In the genomic region with DNA sequence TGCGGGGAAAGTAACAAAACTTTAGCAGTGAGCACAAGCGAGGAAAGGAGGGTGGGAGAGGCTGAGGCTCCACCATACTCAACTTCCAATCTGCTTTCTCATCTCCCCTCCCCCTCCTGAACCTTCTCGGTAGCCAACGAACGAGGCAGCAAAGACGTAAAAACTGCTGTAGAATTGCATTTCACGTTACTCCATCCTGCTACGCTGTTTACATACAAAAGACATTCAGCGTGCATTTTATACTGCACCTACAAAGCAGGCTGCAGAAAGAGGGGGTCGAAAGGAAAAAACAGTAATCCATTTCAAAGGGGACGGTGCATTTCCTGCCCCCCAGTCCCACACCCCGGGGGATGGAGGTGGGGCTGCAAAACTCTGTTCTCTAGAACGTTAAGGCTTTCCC, we compare ENCODE assay signal across 11 cellular contexts. TPM values are rescaled to one million over a fixed set of nuclear protein-coding genes. Genes with fewer than 3 reads are reported as not detected.
DNase-seq lines count a peak whose midpoint lies in the region; ATAC-seq and TF ChIP-seq lines count a peak whose summit lies in the region.
"Had no signal": no experiment of that assay in that cellular context is flagged by ENCODE, and none has a peak within 500 bp of the region (broad histone marks: within the 10 kb centered on the region; RNA-seq: fewer than 3 reads in every experiment).

No MANE protein-coding gene starts in this region.

- in situ Hi-C loops in GM23248 (cut with MboI) = no loop called here

- peak; percentile 16 for DNase-seq in GM23248
- no peak for DNase-seq in sigmoid colon
- DNase-seq in superior temporal gyrus (ENCODE audit: extremely low spot score) = no peak
- no peak for DNase-seq in activated CD8-positive, alpha-beta memory T cell treated with anti-CD3 and anti-CD28 coated beads, Interleukin-2, amount 50 U/mL, for 4 hours
- no peak for DNase-seq in SK-N-DZ (ENCODE audit: low spot score)
- DNase-seq: DMS 273 treated with DMSO at 0.1 percent for 48 hours had no signal

- TF ChIP-seq EP300 in sigmoid colon (IDR thresholded peaks at IDR 0.05) = no peak

- no peak overlapping the region for H3K27ac ChIP-seq in GM23248
- peak overlapping the region in 2 of 4 donors; percentile 48 to 66 for H3K27ac ChIP-seq in sigmoid colon

- H3K9me3 ChIP-seq in GM23248 (ENCODE audit: low read depth) = no peaks in the 10 kb centered on the region
- H3K9me3 ChIP-seq in iPS-15b (ENCODE audit: control insufficient read depth, insufficient read depth, low read length) = no peaks in the 10 kb centered on the region
- H3K9me3 ChIP-seq in sigmoid colon = no peaks in the 10 kb centered on the region

- H3K36me3 ChIP-seq in GM23248 (ENCODE audit: low read depth) (peaks cover 42% of the 10 kb centered on the region), iPS-15b (ENCODE audit: control insufficient read depth, insufficient read depth, low read length) (no peaks in the 10 kb centered on the region), sigmoid colon (no peaks in the 10 kb centered on the region)

- peak overlapping the region; percentile 97 for H3K4me3 ChIP-seq in GM23248
- H3K4me3 ChIP-seq in iPS-15b (ENCODE audit: low read depth, low read length) = peak overlapping the region; percentile 74
- H3K4me3 ChIP-seq in sigmoid colon = peak overlapping the region; percentile 34 to 58 (median 53)

- peak overlapping the region; percentile 86 for H3K4me2 ChIP-seq in GM23248 (ENCODE audit: unreplicated experiment)

- H3F3A ChIP-seq in GM23248 (ENCODE audit: insufficient read depth) = peaks cover 16% of the 10 kb centered on the region

- H3K79me2 ChIP-seq in GM23248 (ENCODE audit: insufficient read depth) = peaks cover 45% of the 10 kb centered on the region

- peak overlapping the region; percentile 46 to 95 (median 89) for H3K4me3 Mint-ChIP-seq in brain
- H3K4me3 Mint-ChIP-seq: activated T-helper 1 cell treated with anti-CD3 and anti-CD28 coated beads, Interleukin-12 subunit alpha, Interleukin-12 subunit beta, Interleukin-2, Interleukin-4 antibody, amounts not matched to agents 30 ng/mL and 10 ng/mL and 1 ng/mL, durations not matched to agents 14 hours and 24 hours and 36 hours had no signal

- peaks cover 0 to 6% (median 0%) of the 10 kb centered on the region in 5 experiments for H3K9me3 Mint-ChIP-seq in brain
- H3K9me3 Mint-ChIP-seq: activated T-helper 1 cell treated with anti-CD3 and anti-CD28 coated beads, Interleukin-12 subunit alpha, Interleukin-12 subunit beta, Interleukin-2, Interleukin-4 antibody, amounts not matched to agents 30 ng/mL and 10 ng/mL and 1 ng/mL, durations not matched to agents 14 hours and 24 hours and 36 hours had no signal

- no peaks in the 10 kb centered on the region for H3K36me3 Mint-ChIP-seq in brain

- ATAC-seq in HG03354 (IDR thresholded peaks at IDR 0.05; ENCODE audit: poor library complexity, severe bottlenecking, unreplicated experiment) = no peak

- H3K27me3 ChIP-seq in GM23248 (replicated peaks; ENCODE audit: insufficient read depth) = 0 out of 2 replicates have a peak, but pooled peaks cover 7% of the 10 kb centered on the region
- H3K27me3 ChIP-seq in iPS-15b (ENCODE audit: control insufficient read depth, insufficient read depth, low read length) = peaks cover 30% of the 10 kb centered on the region
- peaks cover 6 to 44% (median 7%) of the 10 kb centered on the region in 3 donors for H3K27me3 ChIP-seq in sigmoid colon

- TF ChIP-seq CTCF in brain (conservative IDR thresholded peaks at IDR 0.05) = no peak
- no peak for TF ChIP-seq CTCF in sigmoid colon (IDR thresholded peaks at IDR 0.05)

- peak overlapping the region in 1 of 5 experiments; percentile 74 for H3K27ac Mint-ChIP-seq in brain
- H3K27ac Mint-ChIP-seq: activated T-helper 1 cell treated with anti-CD3 and anti-CD28 coated beads, Interleukin-12 subunit alpha, Interleukin-12 subunit beta, Interleukin-2, Interleukin-4 antibody, amounts not matched to agents 30 ng/mL and 10 ng/mL and 1 ng/mL, durations not matched to agents 14 hours and 24 hours and 36 hours had no signal

- TF ChIP-seq POLR2A in sigmoid colon (IDR thresholded peaks at IDR 0.05) = no peak

- H3K27me3 Mint-ChIP-seq in brain = peaks cover 56% of the 10 kb centered on the region

- peaks cover 19% of the 10 kb centered on the region for H3K4me1 Mint-ChIP-seq in brain

- H3K9ac ChIP-seq in GM23248 (peak overlapping the region; percentile 80), iPS-15b (ENCODE audit: low read depth, low read length) (no peak overlapping the region)

- H3K9me2 ChIP-seq in GM23248 (ENCODE audit: insufficient read depth) = no peaks in the 10 kb centered on the region

- H2AFZ ChIP-seq in GM23248 = peak overlapping the region; percentile 83; the same call in 1 of the 2 replicates

- WGBS in GM23248 (ENCODE audit: low coverage in 1 of 2, low lambda C conversion rate in 2 of 2, missing lambda C conversion rate in 2 of 2), 2 experiments = 53 to 55% methylated on average over 13 of the region's 13 CpGs
- 8 to 13% methylated on average over 13 of the region's 13 CpGs for WGBS in sigmoid colon, 2 donors

- intact Hi-C loops in sigmoid colon (cut with DNase I) = no loop called here

- no peaks in the 10 kb centered on the region for H4K20me1 ChIP-seq in GM23248 (ENCODE audit: insufficient read depth)

- peaks cover 18% of the 10 kb centered on the region for H3K4me1 ChIP-seq in GM23248 (ENCODE audit: insufficient read depth)
- H3K4me1 ChIP-seq in iPS-15b (ENCODE audit: control insufficient read depth, insufficient read depth, low read length) = no peaks in the 10 kb centered on the region
- H3K4me1 ChIP-seq in sigmoid colon = peaks cover 0 to 16% (median 12%) of the 10 kb centered on the region in 4 donors

RNA-seq across cellular contexts. Expression of gene EFEMP1, which starts 1.1 kb away (rescaled TPM):
- 1,343 and 1,498 TPM in 2 replicates for total RNA-seq in GM23248 (2014; rRNA removed; shearing (Covaris generic))
- polyA plus RNA-seq in GM23248 (2016; fragmentation: Nextera tagmentation; extraction: Ambion mirVana) (1,133 and 1,145 TPM in 2 replicates), brain (ENCODE audit: insufficient read depth, low read depth, low replicate concordance) (32.1 TPM), sigmoid colon (10 to 100 TPM in 2 of 3 donors, 1 to 10 TPM in 1; 5.3 to 25.2 (median 19.4) TPM)
- 100 to 1,000 TPM in 2 of 4 donors, 10 to 100 TPM in 2; 37.7 to 111 (median 84.6) TPM for total RNA-seq in sigmoid colon
- not detected in 2 replicates for polyA plus RNA-seq in SK-N-DZ (2014; cell fraction: cytosol; rRNA removed)
- polyA plus RNA-seq in SK-N-DZ (2014; cell fraction: nucleus; rRNA removed) = not detected in 2 replicates
- total RNA-seq: activated T-helper 1 cell treated with anti-CD3 and anti-CD28 coated beads, Interleukin-12 subunit alpha, Interleukin-12 subunit beta, Interleukin-2, Interleukin-4 antibody, amounts not matched to agents 30 ng/mL and 10 ng/mL and 1 ng/mL, durations not matched to agents 14 hours and 24 hours and 36 hours; HepG2 had no signal
- polyA plus RNA-seq: HepG2 had no signal

Comparison
In these comparisons a context has a peak if more than half of its experiments do, and no peak if none do; other contexts are left out.
1. RNA of gene EFEMP1, which starts 1.1 kb away (polyA plus RNA-seq): 1,133 to 1,145 TPM in GM23248; 32.1 TPM in brain (single experiment) and 5.3 to 25.2 TPM in sigmoid colon; every median in the first group is over 10 times any median in the second.
2. Peak in every context shown above with its lines, with median percentiles within 50 percentile points of each other: H3K4me3 ChIP-seq.